ENCODE assay signal across 20 cellular contexts in genomic region chr20:20573797-20574196, GRCh38.
"Had no signal": no experiment of that assay in that cellular context is flagged by ENCODE, and none has a peak within 500 bp of the region (broad histone marks: within the 10 kb centered on the region; RNA-seq: fewer than 3 reads in every experiment).

No MANE protein-coding gene starts in this region.

- H3K27ac ChIP-seq: HL-60, RWPE1 had no signal

- H3K4me3 ChIP-seq: MG63 had no signal

- ATAC-seq: Panc1, SK-N-SH treated with all-trans-retinoic acid at 6 μM for 48 hours had no signal

- H3K27me3 ChIP-seq: MG63 had no signal

- H3K36me3 ChIP-seq: MG63 had no signal

- FAIRE-seq: HTR-8/SVneo had no signal

- DNase-seq: KBM-7, MG63, NCI-H1092, NCI-H1105 treated with DMSO at 0.1 percent for 48 hours, NCI-H1417 treated with DMSO at 0.1 percent for 48 hours, NCI-H146, NCI-H187, NCI-H2081, NCI-H2107, NCI-H2227 treated with DMSO at 0.1 percent for 48 hours, NCI-H524, NCI-H526 treated with DMSO at 0.1 percent for 48 hours, NCI-H774, SHP77, T-helper 1 cell had no signal

- H3K9me3 ChIP-seq: MG63 had no signal
